In genomic region chrX:72265263-72265662, GRCh38 we compare ENCODE assay signal across 25 cellular contexts. TPM values are rescaled to one million over a fixed set of nuclear protein-coding genes. Genes with fewer than 3 reads are reported as not detected.
"Had no signal": no experiment of that assay in that cellular context is flagged by ENCODE, and none has a peak within 500 bp of the region (broad histone marks: within the 10 kb centered on the region; RNA-seq: fewer than 3 reads in every experiment).

No MANE protein-coding gene starts in this region.

- H3K4me3 ChIP-seq: left ventricle myocardium inferior, lung, ovary, right atrium auricular region, right lobe of liver, smooth muscle cell, tibial nerve, uterus had no signal

- H3K36me3 ChIP-seq: ovary, uterus had no signal

- H3K9me3 ChIP-seq: left ventricle myocardium inferior, ovary, right atrium auricular region, right lobe of liver, tibial nerve, uterus had no signal

- DNase-seq: immature natural killer cell; kidney; left ventricle myocardium inferior; mesendoderm; naive thymus-derived CD4-positive, alpha-beta T cell; ovary; right lobe of liver; stimulated activated CD4-positive, alpha-beta T cell treated with anti-CD3 and anti-CD28 coated beads, Interleukin-1b, Interleukin-23, amount 100 ng/mL, for 48 hours; stimulated activated CD4-positive, alpha-beta T cell treated with anti-CD3 and anti-CD28 coated beads, Interleukin-2, amount 100 ng/mL, for 48 hours; stimulated activated CD4-positive, alpha-beta T cell treated with anti-CD3 and anti-CD28 coated beads, Interleukin-4, amount 100 ng/mL, for 4 hours; stimulated activated CD8-positive, alpha-beta memory T cell treated with anti-CD3 and anti-CD28 coated beads, Interleukin-4, amount 100 ng/mL, for 48 hours; stimulated activated naive CD4-positive, alpha-beta T cell treated with Interleukin-2 at 50 U/mL for 16 hours; stimulated activated naive CD8-positive, alpha-beta T cell treated with anti-CD3 and anti-CD28 coated beads, Interleukin-15, amount 100 ng/mL, for 72 hours; substantia nigra; uterus had no signal

- H3K27ac ChIP-seq: left ventricle myocardium inferior, ovary, right atrium auricular region, right lobe of liver, tibial nerve, uterus had no signal

- H3K27me3 ChIP-seq: ovary, right atrium auricular region, right lobe of liver, tibial nerve, uterus had no signal

- H3K4me2 ChIP-seq: smooth muscle cell had no signal

- H3K4me1 ChIP-seq: left ventricle myocardium inferior, right atrium auricular region, right lobe of liver, tibial nerve, uterus had no signal

- ATAC-seq: naive thymus-derived CD4-positive, alpha-beta T cell; natural killer cell treated with Interleukin-12 subunit alpha and Interleukin-12 subunit beta and Interleukin-15 and Interleukin-18, amount 100 ng/mL, for 72 hours; right lobe of liver; stimulated activated memory B cell treated with anti-CD40 and anti-IgM and Interleukin-4, amounts not matched to agents 10 μg/mL and 1 μg/mL and 100 μg/mL, for 72 hours; stimulated activated naive CD8-positive, alpha-beta T cell treated with anti-CD3 and anti-CD28 coated beads, Interleukin-15, amount 100 ng/mL, for 72 hours had no signal

- FAIRE-seq: islet of Langerhans, kidney had no signal

RNA-seq across cellular contexts. Expression of gene ERCC6L, which starts 26.4 kb away (rescaled TPM):
- total RNA-seq: left ventricle myocardium inferior, myocyte had no signal

RNA-seq across cellular contexts. Expression of gene CITED1, which starts 40.5 kb away (rescaled TPM):
- total RNA-seq: left ventricle myocardium inferior, renal cortical epithelial cell, right lobe of liver, ureter had no signal
- polyA plus RNA-seq: naive thymus-derived CD4-positive, alpha-beta T cell had no signal
